ENCODE assay signal across 9 cellular contexts in the genomic region with DNA sequence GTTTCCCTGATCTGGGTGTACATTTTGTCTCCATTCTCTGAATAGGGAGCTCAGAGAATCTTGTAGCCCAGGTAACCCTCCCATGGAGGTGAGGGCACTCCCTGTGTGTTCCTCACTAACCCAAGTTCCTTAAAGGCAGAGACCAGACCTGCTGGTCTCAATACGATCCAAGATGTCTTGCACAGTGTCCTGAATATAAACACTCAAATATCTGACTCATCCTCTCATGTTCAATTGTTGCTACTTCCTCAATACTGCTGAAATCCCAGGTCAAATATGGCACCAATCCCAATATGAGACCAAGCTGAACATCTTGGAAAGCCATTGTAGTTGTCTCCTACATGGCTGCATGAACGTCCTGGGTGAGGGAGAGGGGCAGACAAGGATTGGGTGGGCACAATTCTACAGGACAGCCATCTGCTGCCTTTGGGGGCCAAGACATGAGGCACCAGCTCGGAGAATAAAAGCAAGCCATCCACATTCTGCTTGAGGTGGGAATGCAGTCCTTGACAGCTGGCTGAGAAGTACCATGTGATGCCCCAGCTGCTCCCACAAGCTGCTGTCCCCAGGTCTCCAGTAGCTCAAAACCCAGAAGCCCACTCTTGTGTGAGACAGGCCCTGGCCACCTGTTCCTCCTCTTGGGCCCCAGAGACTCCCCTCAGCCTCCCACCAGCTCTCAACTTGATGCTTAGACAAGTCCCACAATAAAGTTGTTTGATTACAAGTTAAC. TPM values are rescaled to one million over a fixed set of nuclear protein-coding genes. Genes with fewer than 3 reads are reported as not detected.
DNase-seq lines count a peak whose midpoint lies in the region; ATAC-seq and TF ChIP-seq lines count a peak whose summit lies in the region.
"Had no signal": no experiment of that assay in that cellular context is flagged by ENCODE, and none has a peak within 500 bp of the region (broad histone marks: within the 10 kb centered on the region; RNA-seq: fewer than 3 reads in every experiment).

No MANE protein-coding gene starts in this region.

- CTCF ChIA-PET in CD8-positive, alpha-beta memory T cell (lab: Charles Lee), result interaction anchor here (0.9 to 2.9 kb wide), 7 partner anchors 8 to 136 kb away, joined by 3 to 15 read pairs (median 9); no protein-coding TSS in a partner anchor

- intact Hi-C loops in breast epithelium (cut with DNase I; ENCODE audit: low total_unique reads), result no loop called here
- intact Hi-C loops in sciatic nerve (cut with DNase I), result no loop called here

- peak overlapping the region; percentile 76 to 89 (median 82) for H3K27ac Mint-ChIP-seq in CD8-positive, alpha-beta memory T cell

- no peak overlapping the region for H3K27ac ChIP-seq in CD8-positive, alpha-beta memory T cell (ENCODE audit: low read depth, low read length)
- H3K27ac ChIP-seq in breast epithelium, result peak overlapping the region; percentile 73 to 89
- H3K27ac ChIP-seq in neutrophil, result peak overlapping the region; percentile 79

- no peaks in the 10 kb centered on the region for H3K9me3 ChIP-seq in CD8-positive, alpha-beta memory T cell (ENCODE audit: low read length)
- H3K9me3 ChIP-seq in breast epithelium (no peaks in the 10 kb centered on the region), neutrophil (no peaks in the 10 kb centered on the region)

- TF ChIP-seq CTCF in NB4 (IDR thresholded peaks at IDR 0.05; ENCODE audit: low read depth, low read length) (no peak), breast epithelium (IDR thresholded peaks at IDR 0.05) (no peak), neutrophil (IDR thresholded peaks at IDR 0.05) (no peak)

- peak in 1 of 5 donors; percentile 30 for DNase-seq in CD8-positive, alpha-beta memory T cell
- DNase-seq in NB4 (ENCODE audit: low read depth) (peak; percentile 69), breast epithelium (ENCODE audit: low spot score in 2 of 2) (no peak), sciatic nerve (ENCODE audit: low spot score) (no peak), COLO829 (ENCODE audit: low spot score) (no peak), SKM-1 (lab: John Stamatoyannopoulos, UW; ENCODE audit: unreplicated experiment) (no peak)

- H3K4me1 Mint-ChIP-seq in CD8-positive, alpha-beta memory T cell, result peaks cover 62 to 68% (median 66%) of the 10 kb centered on the region in 3 donors

- TF ChIP-seq POLR2A in NB4 (IDR thresholded peaks at IDR 0.05; ENCODE audit: extremely low read depth, insufficient read length) (no peak), breast epithelium (IDR thresholded peaks at IDR 0.05) (no peak)

- H3K27me3 ChIP-seq in CD8-positive, alpha-beta memory T cell (ENCODE audit: insufficient read depth, low read length, poor library complexity, severe bottlenecking), result no peaks in the 10 kb centered on the region
- H3K27me3 ChIP-seq in breast epithelium, result no peaks in the 10 kb centered on the region
- no peaks in the 10 kb centered on the region for H3K27me3 ChIP-seq in neutrophil

- POLR2A ChIA-PET in CD8-positive, alpha-beta memory T cell (lab: Charles Lee), result interaction anchor here (0.5 to 2.2 kb wide), 4 partner anchors 9 to 18 kb away, joined by 3 to 8 read pairs (median 6); no protein-coding TSS in a partner anchor

- no peaks in the 10 kb centered on the region for H3K27me3 Mint-ChIP-seq in CD8-positive, alpha-beta memory T cell

- H3K9me3 Mint-ChIP-seq in CD8-positive, alpha-beta memory T cell, result no peaks in the 10 kb centered on the region

- H3K36me3 ChIP-seq in CD8-positive, alpha-beta memory T cell (ENCODE audit: insufficient read depth, low read length), result no peaks in the 10 kb centered on the region
- no peaks in the 10 kb centered on the region for H3K36me3 ChIP-seq in breast epithelium
- H3K36me3 ChIP-seq in neutrophil, result no peaks in the 10 kb centered on the region

- ATAC-seq in sciatic nerve (no peak), HG03460 (IDR thresholded peaks at IDR 0.05; ENCODE audit: unreplicated experiment) (no peak)

- no peaks in the 10 kb centered on the region for H3K36me3 Mint-ChIP-seq in CD8-positive, alpha-beta memory T cell

- peak overlapping the region in 4 of 7 donors; percentile 6 to 19 (median 12) for H3K4me3 Mint-ChIP-seq in CD8-positive, alpha-beta memory T cell

- H3K4me3 ChIP-seq in CD8-positive, alpha-beta memory T cell (ENCODE audit: low read length), result no peak overlapping the region
- H3K4me3 ChIP-seq in NB4 (ENCODE audit: low read depth, low read length) (no peak overlapping the region), breast epithelium (no peak overlapping the region), neutrophil (ENCODE audit: low read depth in 1 of 2, low read length in 1 of 2) (no peak overlapping the region)

- peaks cover 94% of the 10 kb centered on the region for H3K4me1 ChIP-seq in CD8-positive, alpha-beta memory T cell (ENCODE audit: insufficient read depth, low read length)
- H3K4me1 ChIP-seq in breast epithelium, result peaks cover 2 to 9% of the 10 kb centered on the region in 2 donors
- peaks cover 68 to 84% of the 10 kb centered on the region in 2 experiments for H3K4me1 ChIP-seq in neutrophil (ENCODE audit: control insufficient read depth in 1 of 2, insufficient read depth in 1 of 2, low read depth in 1 of 2, low read length in 1 of 2)

RNA-seq across cellular contexts. Expression of a gene that starts 18.2 kb away (rescaled TPM):
- 10 to 100 TPM; 40.1 to 41.1 TPM for total RNA-seq in CD8-positive, alpha-beta memory T cell
- 26.4 TPM for polyA plus RNA-seq in CD8-positive, alpha-beta memory T cell
- total RNA-seq in breast epithelium (10 to 100 TPM; 44.9 to 71.0 (median 69.2) TPM), sciatic nerve (103 TPM)

RNA-seq across cellular contexts. Expression of a gene that starts 33.1 kb away (rescaled TPM):
- not detected for total RNA-seq in CD8-positive, alpha-beta memory T cell
- polyA plus RNA-seq in CD8-positive, alpha-beta memory T cell, result not detected
- total RNA-seq in breast epithelium, result not detected
- not detected for total RNA-seq in sciatic nerve
- total RNA-seq: NCI-H460 had no signal
